Comparison of ENCODE assay signal across 32 cellular contexts in genomic region chr2:211225784-211226183, GRCh38.
"Had no signal": no experiment of that assay in that cellular context is flagged by ENCODE, and none has a peak within 500 bp of the region (broad histone marks: within the 10 kb centered on the region; RNA-seq: fewer than 3 reads in every experiment).

No MANE protein-coding gene starts in this region.

- H3K4me1 ChIP-seq: adrenal gland, body of pancreas, breast epithelium had no signal

- H3K9me3 ChIP-seq: adrenal gland, body of pancreas, breast epithelium had no signal

- H3K27ac ChIP-seq: adrenal gland, body of pancreas, brain microvascular endothelial cell, breast epithelium, WERI-Rb-1 had no signal

- H3K27me3 ChIP-seq: adrenal gland, body of pancreas, brain microvascular endothelial cell, breast epithelium had no signal

- H3K4me3 ChIP-seq: adrenal gland, body of pancreas, breast epithelium had no signal

- ATAC-seq: activated CD4-positive, alpha-beta T cell treated with anti-CD3 and anti-CD28 coated beads for 36 hours; activated CD4-positive, CD25-positive, alpha-beta regulatory T cell treated with anti-CD3 and anti-CD28 coated beads, Interleukin-2, amount 50 U/mL, for 24 hours; activated CD8-positive, alpha-beta memory T cell treated with anti-CD3 and anti-CD28 coated beads, Interleukin-2, amount 10 ng/mL, durations not matched to agents 7 days and 5 days; activated CD8-positive, alpha-beta T cell treated with anti-CD3 and anti-CD28 coated beads, Interleukin-2, amount 10 ng/mL, durations not matched to agents 7 days and 5 days; activated naive CD4-positive, alpha-beta T cell treated with anti-CD3 and anti-CD28 coated beads, Interleukin-2, amount 50 U/mL, for 72 hours; body of pancreas; WTC11 had no signal

- H3K36me3 ChIP-seq: adrenal gland, brain microvascular endothelial cell, breast epithelium, WERI-Rb-1 had no signal

- DNase-seq: activated CD4-positive, alpha-beta memory T cell treated with anti-CD3 and anti-CD28 coated beads, Interleukin-2, amount 10 ng/mL, durations not matched to agents 7 days and 5 days; activated CD4-positive, alpha-beta T cell treated with anti-CD3 and anti-CD28 coated beads for 1 hour; activated CD4-positive, alpha-beta T cell treated with anti-CD3 and anti-CD28 coated beads for 36 hours; activated CD4-positive, alpha-beta T cell treated with anti-CD3 and anti-CD28 coated beads for 48 hours; activated CD4-positive, alpha-beta T cell treated with anti-CD3 and anti-CD28 coated beads, Interleukin-2, amount 10 ng/mL, durations not matched to agents 7 days and 5 days; activated CD4-positive, alpha-beta T cell treated with anti-CD3 and anti-CD28 coated beads, Interleukin-2, amount 50 U/mL, for 48 hours; activated CD4-positive, CD25-positive, alpha-beta regulatory T cell; activated CD8-positive, alpha-beta memory T cell treated with anti-CD3 and anti-CD28 coated beads for 24 hours; activated CD8-positive, alpha-beta memory T cell treated with anti-CD3 and anti-CD28 coated beads, Interleukin-2, amount 10 ng/mL, durations not matched to agents 7 days and 5 days; activated CD8-positive, alpha-beta memory T cell treated with anti-CD3 and anti-CD28 coated beads, Interleukin-2, amount 50 U/mL, for 48 hours; activated CD8-positive, alpha-beta T cell treated with anti-CD3 and anti-CD28 coated beads, Interleukin-2, amount 10 ng/mL, durations not matched to agents 7 days and 5 days; activated effector memory CD4-positive, alpha-beta T cell treated with Interleukin-2 at 50 U/mL for 16 hours; activated gamma-delta T cell; activated naive CD4-positive, alpha-beta T cell treated with anti-CD3 and anti-CD28 coated beads, Interleukin-2, amount 50 U/mL, for 16 hours; activated naive CD4-positive, alpha-beta T cell treated with Interleukin-2 at 50 U/mL for 16 hours; activated naive CD8-positive, alpha-beta T cell treated with anti-CD3 and anti-CD28 coated beads for 36 hours; activated T-cell treated with anti-CD3 and anti-CD28 coated beads, Interleukin-2, amount 50 U/mL, for 24 hours; activated T-cell treated with anti-CD3 and anti-CD28 coated beads, Interleukin-2, amount 50 U/mL, for 48 hours; adrenal gland; amniotic stem cell; aorta; body of pancreas; brain microvascular endothelial cell; central memory CD4-positive, alpha-beta T cell; T-helper 1 cell; T-helper 2 cell; T-helper 9 cell; WERI-Rb-1 had no signal
